1 cellular context compared by ENCODE assay signal in the genomic region with DNA sequence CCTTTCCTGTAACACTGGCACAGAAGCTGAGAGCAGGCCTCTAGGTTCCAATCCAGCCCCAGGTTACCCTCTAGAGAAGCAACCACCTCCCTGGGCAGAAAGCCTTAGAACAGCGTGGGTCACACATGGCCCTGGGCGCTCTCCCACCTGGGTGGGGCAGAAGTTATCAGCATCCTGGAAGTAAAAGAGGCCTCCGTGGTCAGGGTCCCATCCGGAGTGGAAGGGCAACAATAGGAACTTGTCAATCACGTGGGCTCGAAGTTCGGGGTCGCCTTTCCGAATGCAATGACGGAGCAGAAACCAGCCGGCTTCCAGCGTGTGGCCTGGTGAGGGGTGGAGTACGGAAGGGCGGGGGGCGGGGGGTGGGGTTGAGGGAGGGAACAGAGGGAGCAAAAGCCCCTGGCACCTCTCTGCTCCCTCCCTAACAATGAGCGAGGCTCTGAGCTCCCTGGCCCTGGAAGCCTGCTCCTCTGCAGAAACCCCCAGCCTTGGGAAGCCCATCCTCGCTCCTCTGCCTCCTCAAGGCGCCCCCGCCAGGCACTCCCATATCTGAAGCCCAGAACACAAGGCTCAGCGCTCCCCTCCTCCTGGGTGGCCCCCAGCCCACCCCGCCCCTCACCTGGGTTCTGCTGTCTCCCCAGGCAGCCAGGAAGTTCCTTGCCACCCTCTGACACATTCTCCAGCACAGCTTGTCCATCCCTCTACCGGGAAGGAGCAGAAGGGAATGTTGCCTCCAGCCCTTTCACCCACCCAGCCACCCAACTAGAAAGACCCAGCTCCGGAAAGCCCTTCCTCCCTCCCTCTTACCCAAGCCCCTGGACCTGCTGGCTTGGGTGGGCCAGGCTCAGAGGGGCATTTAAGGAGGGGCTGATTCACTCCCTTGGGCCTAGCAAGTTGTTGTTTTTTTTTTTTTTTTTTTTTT.
TF ChIP-seq lines count a peak whose summit lies in the region.

No MANE protein-coding gene starts in this region.

TF ChIP-seq in SK-N-SH treated with all-trans-retinoic acid at 6 μM for 48 hours, 23 proteins besides CTCF, POLR2A, EP300 and RAD21 (continued from another document):
- TF ChIP-seq, protein P1, sequence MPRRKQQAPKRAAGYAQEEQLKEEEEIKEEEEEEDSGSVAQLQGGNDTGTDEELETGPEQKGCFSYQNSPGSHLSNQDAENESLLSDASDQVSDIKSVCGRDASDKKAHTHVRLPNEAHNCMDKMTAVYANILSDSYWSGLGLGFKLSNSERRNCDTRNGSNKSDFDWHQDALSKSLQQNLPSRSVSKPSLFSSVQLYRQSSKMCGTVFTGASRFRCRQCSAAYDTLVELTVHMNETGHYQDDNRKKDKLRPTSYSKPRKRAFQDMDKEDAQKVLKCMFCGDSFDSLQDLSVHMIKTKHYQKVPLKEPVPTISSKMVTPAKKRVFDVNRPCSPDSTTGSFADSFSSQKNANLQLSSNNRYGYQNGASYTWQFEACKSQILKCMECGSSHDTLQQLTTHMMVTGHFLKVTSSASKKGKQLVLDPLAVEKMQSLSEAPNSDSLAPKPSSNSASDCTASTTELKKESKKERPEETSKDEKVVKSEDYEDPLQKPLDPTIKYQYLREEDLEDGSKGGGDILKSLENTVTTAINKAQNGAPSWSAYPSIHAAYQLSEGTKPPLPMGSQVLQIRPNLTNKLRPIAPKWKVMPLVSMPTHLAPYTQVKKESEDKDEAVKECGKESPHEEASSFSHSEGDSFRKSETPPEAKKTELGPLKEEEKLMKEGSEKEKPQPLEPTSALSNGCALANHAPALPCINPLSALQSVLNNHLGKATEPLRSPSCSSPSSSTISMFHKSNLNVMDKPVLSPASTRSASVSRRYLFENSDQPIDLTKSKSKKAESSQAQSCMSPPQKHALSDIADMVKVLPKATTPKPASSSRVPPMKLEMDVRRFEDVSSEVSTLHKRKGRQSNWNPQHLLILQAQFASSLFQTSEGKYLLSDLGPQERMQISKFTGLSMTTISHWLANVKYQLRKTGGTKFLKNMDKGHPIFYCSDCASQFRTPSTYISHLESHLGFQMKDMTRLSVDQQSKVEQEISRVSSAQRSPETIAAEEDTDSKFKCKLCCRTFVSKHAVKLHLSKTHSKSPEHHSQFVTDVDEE (CRISPR knock-in tag; IDR thresholded peaks at IDR 0.05), result no peak
- TF ChIP-seq, protein P2, sequence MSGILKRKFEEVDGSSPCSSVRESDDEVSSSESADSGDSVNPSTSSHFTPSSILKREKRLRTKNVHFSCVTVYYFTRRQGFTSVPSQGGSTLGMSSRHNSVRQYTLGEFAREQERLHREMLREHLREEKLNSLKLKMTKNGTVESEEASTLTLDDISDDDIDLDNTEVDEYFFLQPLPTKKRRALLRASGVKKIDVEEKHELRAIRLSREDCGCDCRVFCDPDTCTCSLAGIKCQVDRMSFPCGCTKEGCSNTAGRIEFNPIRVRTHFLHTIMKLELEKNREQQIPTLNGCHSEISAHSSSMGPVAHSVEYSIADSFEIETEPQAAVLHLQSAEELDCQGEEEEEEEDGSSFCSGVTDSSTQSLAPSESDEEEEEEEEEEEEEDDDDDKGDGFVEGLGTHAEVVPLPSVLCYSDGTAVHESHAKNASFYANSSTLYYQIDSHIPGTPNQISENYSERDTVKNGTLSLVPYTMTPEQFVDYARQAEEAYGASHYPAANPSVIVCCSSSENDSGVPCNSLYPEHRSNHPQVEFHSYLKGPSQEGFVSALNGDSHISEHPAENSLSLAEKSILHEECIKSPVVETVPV (CRISPR knock-in tag; IDR thresholded peaks at IDR 0.05), result no peak
- TF ChIP-seq ZNF70 (CRISPR knock-in tag; IDR thresholded peaks at IDR 0.05) (no peak), GLIS3 (CRISPR knock-in tag; IDR thresholded peaks at IDR 0.05) (no peak), BACH2 (CRISPR knock-in tag; IDR thresholded peaks at IDR 0.05; ENCODE audit: borderline replicate concordance) (no peak), ZFP3 (CRISPR knock-in tag; IDR thresholded peaks at IDR 0.05) (no peak), TOX (CRISPR knock-in tag; IDR thresholded peaks at IDR 0.05; ENCODE audit: borderline replicate concordance) (no peak), ZNF8 (CRISPR knock-in tag; IDR thresholded peaks at IDR 0.05) (no peak), ZFP30 (CRISPR knock-in tag; IDR thresholded peaks at IDR 0.05) (no peak), CSDC2 (CRISPR knock-in tag; IDR thresholded peaks at IDR 0.05) (no peak)
- TF ChIP-seq, protein P3, sequence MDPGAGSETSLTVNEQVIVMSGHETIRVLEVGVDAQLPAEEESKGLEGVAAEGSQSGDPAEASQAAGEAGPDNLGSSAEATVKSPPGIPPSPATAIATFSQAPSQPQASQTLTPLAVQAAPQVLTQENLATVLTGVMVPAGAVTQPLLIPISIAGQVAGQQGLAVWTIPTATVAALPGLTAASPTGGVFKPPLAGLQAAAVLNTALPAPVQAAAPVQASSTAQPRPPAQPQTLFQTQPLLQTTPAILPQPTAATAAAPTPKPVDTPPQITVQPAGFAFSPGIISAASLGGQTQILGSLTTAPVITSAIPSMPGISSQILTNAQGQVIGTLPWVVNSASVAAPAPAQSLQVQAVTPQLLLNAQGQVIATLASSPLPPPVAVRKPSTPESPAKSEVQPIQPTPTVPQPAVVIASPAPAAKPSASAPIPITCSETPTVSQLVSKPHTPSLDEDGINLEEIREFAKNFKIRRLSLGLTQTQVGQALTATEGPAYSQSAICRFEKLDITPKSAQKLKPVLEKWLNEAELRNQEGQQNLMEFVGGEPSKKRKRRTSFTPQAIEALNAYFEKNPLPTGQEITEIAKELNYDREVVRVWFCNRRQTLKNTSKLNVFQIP (CRISPR knock-in tag; IDR thresholded peaks at IDR 0.05; ENCODE audit: borderline replicate concordance, low read depth), result no peak
